Comparison of ENCODE assay signal across 10 cellular contexts in the genomic region with DNA sequence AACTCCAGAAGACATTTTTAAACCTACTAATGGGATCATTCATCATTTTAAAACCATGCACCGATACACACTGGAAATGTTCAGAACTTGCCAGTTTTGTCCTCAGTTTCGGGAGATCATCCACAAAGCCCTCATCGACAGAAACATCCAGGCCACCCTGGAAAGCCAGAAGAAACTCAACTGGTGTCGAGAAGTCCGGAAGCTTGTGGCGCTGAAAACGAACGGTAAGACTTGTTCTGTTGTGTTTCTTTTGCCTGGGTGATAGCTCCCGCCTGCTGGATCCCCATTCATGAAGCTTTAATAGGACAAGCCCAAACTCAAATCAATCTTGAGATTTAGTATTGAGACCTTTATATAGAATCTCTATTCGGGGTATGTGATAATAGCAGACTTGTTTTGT. TPM values are rescaled to one million over a fixed set of nuclear protein-coding genes. Genes with fewer than 3 reads are reported as not detected.
A peak's percentile ranks its signal among the peaks of the same experiment; 100 is the strongest.
DNase-seq lines count a peak whose midpoint lies in the region; ATAC-seq and TF ChIP-seq lines count a peak whose summit lies in the region.
"Had no signal": no experiment of that assay in that cellular context is flagged by ENCODE, and none has a peak within 500 bp of the region (broad histone marks: within the 10 kb centered on the region; RNA-seq: fewer than 3 reads in every experiment).

No MANE protein-coding gene starts in this region.

- intact Hi-C loops in Caco-2 (cut with micrococcal nuclease; ENCODE audit: unreplicated experiment) = no loop called here
- intact Hi-C loops in PC-3 (cut with micrococcal nuclease) = loop anchor here (5.0 kb wide), 1 partner anchor 56 kb away; no protein-coding TSS in a partner anchor

- H3K79me1 ChIP-seq in trophoblast cell (ENCODE audit: low read length) = peaks cover 17% of the 10 kb centered on the region
- no peaks in the 10 kb centered on the region for H3K79me1 ChIP-seq in H9 (ENCODE audit: insufficient read depth, low read depth, low read length, poor library complexity, severe bottlenecking)

- H3K4me1 ChIP-seq in Caco-2 (peaks cover 46% of the 10 kb centered on the region), PC-3 (ENCODE audit: insufficient read depth, low read length) (peaks cover 42% of the 10 kb centered on the region), endocrine pancreas (ENCODE audit: control insufficient read depth, insufficient read depth, low read length) (no peaks in the 10 kb centered on the region), trophoblast cell (ENCODE audit: control insufficient read depth in 1 of 2, insufficient read depth in 2 of 2, low read length in 2 of 2) (peaks cover 7 to 11% of the 10 kb centered on the region in 2 experiments), H9 (ENCODE audit: insufficient read depth, low read length) (no peaks in the 10 kb centered on the region)

- H3K9me2 ChIP-seq in PC-3 (replicated peaks; ENCODE audit: low read length) = no peaks in the 10 kb centered on the region

- no peak overlapping the region for H4K5ac ChIP-seq in H9 (ENCODE audit: insufficient read length, low read depth, low read length)

- H3K9me3 ChIP-seq in Caco-2 = no peaks in the 10 kb centered on the region
- no peaks in the 10 kb centered on the region for H3K9me3 ChIP-seq in PC-3 (ENCODE audit: low read length)
- no peaks in the 10 kb centered on the region for H3K9me3 ChIP-seq in endocrine pancreas (ENCODE audit: control insufficient read depth, low read length)
- no peaks in the 10 kb centered on the region for H3K9me3 ChIP-seq in trophoblast cell (ENCODE audit: insufficient read depth, low read depth, low read length)
- no peaks in the 10 kb centered on the region for H3K9me3 ChIP-seq in H9 (ENCODE audit: control insufficient read depth, low read depth, low read length)

- H3T11ph ChIP-seq in H9 (ENCODE audit: low read length) = no peak overlapping the region

- no peak overlapping the region for H3K4ac ChIP-seq in trophoblast cell (ENCODE audit: low read depth, low read length)
- no peak overlapping the region for H3K4ac ChIP-seq in H9 (ENCODE audit: low read depth, low read length)

- H2BK12ac ChIP-seq in trophoblast cell (ENCODE audit: low read length) (no peak overlapping the region), H9 (ENCODE audit: insufficient read length, low read depth, low read length) (no peak overlapping the region)

- no peak overlapping the region for H2AFZ ChIP-seq in PC-3 (ENCODE audit: low read length)
- H2AFZ ChIP-seq in trophoblast cell (ENCODE audit: insufficient read depth, low read length, poor library complexity) = no peak overlapping the region
- H2AFZ ChIP-seq in H9 (ENCODE audit: low read length) = no peak overlapping the region

- no peaks in the 10 kb centered on the region for H3K9me3 Mint-ChIP-seq in Caco-2 (ENCODE audit: unreplicated experiment)
- H3K9me3 Mint-ChIP-seq in H9 = no peaks in the 10 kb centered on the region; a peak in 1 of 5 replicates

- no peak overlapping the region for H2BK20ac ChIP-seq in H9 (ENCODE audit: low read depth, low read length, poor library complexity, severe bottlenecking)

- H3K14ac ChIP-seq in trophoblast cell (ENCODE audit: low read length) (no peak overlapping the region), H9 (ENCODE audit: insufficient read depth, low read length) (no peak overlapping the region)

- peak overlapping the region; percentile 72 for H3K27ac Mint-ChIP-seq in Caco-2 (ENCODE audit: unreplicated experiment)
- no peak overlapping the region for H3K27ac Mint-ChIP-seq in H9

- H3K36me3 ChIP-seq in Caco-2 (ENCODE audit: control insufficient read depth, insufficient read depth, low read length) = peaks cover 6% of the 10 kb centered on the region
- peaks cover 18% of the 10 kb centered on the region for H3K36me3 ChIP-seq in PC-3 (ENCODE audit: low read depth, low read length)
- no peaks in the 10 kb centered on the region for H3K36me3 ChIP-seq in endocrine pancreas (ENCODE audit: control insufficient read depth, insufficient read depth, low read length)
- peaks cover 8 to 15% of the 10 kb centered on the region in 2 experiments for H3K36me3 ChIP-seq in trophoblast cell (ENCODE audit: control insufficient read depth in 1 of 2, insufficient read depth in 2 of 2, low read length in 2 of 2)

- H3K27me3 ChIP-seq in Caco-2 (replicated peaks; ENCODE audit: control insufficient read depth, insufficient read depth, low read length) = no peaks in the 10 kb centered on the region
- no peaks in the 10 kb centered on the region for H3K27me3 ChIP-seq in PC-3 (ENCODE audit: low read length)
- H3K27me3 ChIP-seq in endocrine pancreas (ENCODE audit: control insufficient read depth, insufficient read depth, low read length) = no peaks in the 10 kb centered on the region
- no peaks in the 10 kb centered on the region for H3K27me3 ChIP-seq in trophoblast cell (ENCODE audit: insufficient read depth, low read length)
- no peaks in the 10 kb centered on the region; the same call in 1 of the 2 replicates for H3K27me3 ChIP-seq in H9 (ENCODE audit: insufficient read depth, low read length)

- no peaks in the 10 kb centered on the region for H3K27me3 Mint-ChIP-seq in Caco-2 (ENCODE audit: insufficient read depth, unreplicated experiment)
- peaks cover 24% of the 10 kb centered on the region for H3K27me3 Mint-ChIP-seq in H9 (ENCODE audit: low read depth)

- H3K27ac ChIP-seq in PC-3 (ENCODE audit: low read length) (no peak overlapping the region), trophoblast cell (ENCODE audit: low read depth, low read length) (peak overlapping the region; percentile 22), H9 (ENCODE audit: insufficient read length, low read depth, low read length) (no peak overlapping the region)

- no peak for DNase-seq in Caco-2
- no peak for DNase-seq in PC-3
- peak in 1 of 2 donors; percentile 20 for DNase-seq in trophoblast cell
- DNase-seq in SK-N-DZ (ENCODE audit: low spot score) = no peak
- no peak for DNase-seq in omental fat pad (ENCODE audit: low spot score)
- DNase-seq in H9 = no peak
- no peak for DNase-seq in OCI-M1 (lab: John Stamatoyannopoulos, UW)
- DNase-seq: NCI-H1436 treated with DMSO at 0.1 percent for 48 hours had no signal

- H4K91ac ChIP-seq in trophoblast cell (ENCODE audit: low read depth, low read length) (no peak overlapping the region), H9 (ENCODE audit: insufficient read length, low read depth, low read length) (no peak overlapping the region)

- H2BK120ac ChIP-seq in trophoblast cell (ENCODE audit: insufficient read depth, low read length, poor library complexity) (no peak overlapping the region), H9 (ENCODE audit: low read depth, low read length, poor library complexity, severe bottlenecking) (no peak overlapping the region)

- no peaks in the 10 kb centered on the region for H3F3A ChIP-seq in PC-3 (ENCODE audit: low read length, unreplicated experiment)

- no peak overlapping the region for H2BK15ac ChIP-seq in H9 (ENCODE audit: low read depth, low read length)

- H3K18ac ChIP-seq in trophoblast cell (ENCODE audit: low read length) (no peak overlapping the region), H9 (ENCODE audit: insufficient read length, low read depth, low read length) (no peak overlapping the region)

- no peak for ATAC-seq in PC-3
- no peak for ATAC-seq in omental fat pad (ENCODE audit: low FRiP score)
- ATAC-seq: esophagus mucosa had no signal

- WGBS in trophoblast cell (ENCODE audit: extremely low coverage, insufficient coverage, insufficient read length) = no CpG with 5 or more reads among the region's 10 CpGs
- WGBS in H9 (ENCODE audit: extremely low coverage, insufficient read length, low lambda C conversion rate) = no CpG with 5 or more reads among the region's 10 CpGs

- H4K12ac ChIP-seq in trophoblast cell (ENCODE audit: low read depth, low read length) = no peak overlapping the region

- H4K8ac ChIP-seq in trophoblast cell (ENCODE audit: low read depth, low read length) = no peak overlapping the region
- no peak overlapping the region for H4K8ac ChIP-seq in H9 (replicated peaks; ENCODE audit: insufficient read length, low read depth, low read length)

- TF ChIP-seq CTCF in Caco-2 (IDR thresholded peaks at IDR 0.05; ENCODE audit: insufficient read depth in 1 of 2, low read depth in 1 of 2, low read length in 1 of 2, severe bottlenecking in 1 of 2, unreplicated experiment in 1 of 2) = no peak
- TF ChIP-seq CTCF in PC-3 (conservative IDR thresholded peaks at IDR 0.05; ENCODE audit: low read depth, low read length) = no peak
- no peak for TF ChIP-seq CTCF in omental fat pad (IDR thresholded peaks at IDR 0.05)
- no peak for TF ChIP-seq CTCF in H9 (conservative IDR thresholded peaks at IDR 0.05)

- no peak overlapping the region for H3K9ac ChIP-seq in PC-3 (ENCODE audit: low read length)
- no peak overlapping the region for H3K9ac ChIP-seq in endocrine pancreas (ENCODE audit: control insufficient read depth, insufficient read depth, low read length)
- H3K9ac ChIP-seq in trophoblast cell (ENCODE audit: low read length) = no peak overlapping the region
- H3K9ac ChIP-seq in H9 (ENCODE audit: extremely low read depth, insufficient read length, low read length) = no peak overlapping the region

- H4K20me1 ChIP-seq in PC-3 (ENCODE audit: low read length) = peaks cover 20% of the 10 kb centered on the region
- no peaks in the 10 kb centered on the region for H4K20me1 ChIP-seq in H9 (ENCODE audit: control insufficient read depth, insufficient read depth, insufficient read length)

- H3K56ac ChIP-seq in H9 (ENCODE audit: insufficient read length, low read depth, low read length) = no peak overlapping the region

- H3K36me3 Mint-ChIP-seq in Caco-2 (ENCODE audit: insufficient read depth, unreplicated experiment) (peaks cover 63% of the 10 kb centered on the region), H9 (ENCODE audit: insufficient read depth in 1 of 3, low read depth in 3 of 3) (peaks cover 0 to 8% (median 0%) of the 10 kb centered on the region in 3 experiments; a peak in 2 of 7 replicates)

- H2BK5ac ChIP-seq in trophoblast cell (ENCODE audit: low read depth, low read length, poor library complexity) (no peak overlapping the region), H9 (ENCODE audit: insufficient read length, low read length) (no peak overlapping the region)

- BruUV-seq in Caco-2 (replicated peaks; lab: Mats Ljungman, UMichigan) (no TSS peak), PC-3 (replicated peaks; lab: Mats Ljungman, UMichigan) (no TSS peak)

- peak overlapping the region; percentile 84; the same call in 1 of the 2 replicates for H3K4me2 ChIP-seq in PC-3 (ENCODE audit: low read length)
- peak overlapping the region; percentile 0 for H3K4me2 ChIP-seq in trophoblast cell (ENCODE audit: low read length)
- no peak overlapping the region for H3K4me2 ChIP-seq in H9 (ENCODE audit: insufficient read depth, insufficient read length, low read length)

- H2AK5ac ChIP-seq in trophoblast cell (ENCODE audit: low read length) (no peak overlapping the region), H9 (ENCODE audit: insufficient read length, low read length) (no peak overlapping the region)

- CTCF ChIA-PET in Caco-2 (lab: Charles Lee) = interaction anchor here (0.9 to 1.8 kb wide), 2 partner anchors 71 to 163 kb away, joined by 3 to 7 read pairs; no protein-coding TSS in a partner anchor
- CTCF ChIA-PET in PC-3 (lab: Charles Lee) = no interaction called here

- peaks cover 13% of the 10 kb centered on the region for H3K23me2 ChIP-seq in H9 (ENCODE audit: insufficient read length, low read depth, low read length, poor library complexity, severe bottlenecking)

- H3K23ac ChIP-seq in trophoblast cell (ENCODE audit: low read length) (no peak overlapping the region), H9 (ENCODE audit: insufficient read length, low read depth, low read length) (no peak overlapping the region)

- H3K4me3 Mint-ChIP-seq in Caco-2 (ENCODE audit: unreplicated experiment) (peak overlapping the region; percentile 94), H9 (no peak overlapping the region)

- H3K4me1 Mint-ChIP-seq in Caco-2 (ENCODE audit: low read depth, unreplicated experiment) (peaks cover 24% of the 10 kb centered on the region), H9 (peaks cover 15 to 19% of the 10 kb centered on the region in 2 experiments)

- POLR2A ChIA-PET in Caco-2 (lab: Charles Lee) (no interaction called here), PC-3 (lab: Charles Lee; ENCODE audit: unreplicated experiment) (no interaction called here)

- H3K79me2 ChIP-seq in PC-3 (ENCODE audit: low read length) (peaks cover 50% of the 10 kb centered on the region), trophoblast cell (ENCODE audit: control insufficient read depth, insufficient read depth, low read length, poor library complexity) (peaks cover 15% of the 10 kb centered on the region), H9 (ENCODE audit: insufficient read depth, low read length) (no peaks in the 10 kb centered on the region)

- H3K4me3 ChIP-seq in Caco-2 (ENCODE audit: low read depth, low read length) (no peak overlapping the region), PC-3 (ENCODE audit: low read length) (no peak overlapping the region), endocrine pancreas (ENCODE audit: control insufficient read depth, insufficient read depth, low read length) (peak overlapping the region; percentile 86), trophoblast cell (ENCODE audit: low read depth, low read length) (no peak overlapping the region)

RNA-seq across cellular contexts. Expression of gene TNFAIP3, which starts 4.2 kb away (rescaled TPM):
- total RNA-seq in Caco-2 (2022) = 45.7 and 50.4 TPM in 2 replicates
- total RNA-seq in PC-3 (2014; rRNA removed) = 21.9 TPM in 2 replicates
- 59.7 and 64.7 TPM in 2 replicates for polyA plus RNA-seq in trophoblast cell (2013)
- polyA plus RNA-seq in SK-N-DZ (2014; cell fraction: cytosol; rRNA removed) = 0.05 and 0.07 TPM in 2 replicates
- 0.21 and 1.6 TPM in 2 replicates for polyA plus RNA-seq in SK-N-DZ (2014; cell fraction: nucleus; rRNA removed)
- total RNA-seq in omental fat pad = 100 to 1,000 TPM in 1 of 4 donors, 10 to 100 TPM in 3; 24.2 to 250 (median 44.5) TPM
- total RNA-seq in H9 (2021) = 3.7 and 5.6 TPM in 2 replicates
